ENCODE assay signal across 8 cellular contexts in genomic region chr1:12167493-12168429, GRCh38. TPM values are rescaled to one million over a fixed set of nuclear protein-coding genes. Genes with fewer than 3 reads are reported as not detected.
DNase-seq lines count a peak whose midpoint lies in the region; ATAC-seq and TF ChIP-seq lines count a peak whose summit lies in the region.

No MANE protein-coding gene starts in this region.

- peak overlapping the region; percentile 28; the same call in 1 of the 2 replicates for H3K4me3 ChIP-seq in H7 (ENCODE audit: insufficient read depth, low read depth, low read length)
- peak overlapping the region; percentile 72 for H3K4me3 ChIP-seq in right cardiac atrium (ENCODE audit: low read length)
- H3K4me3 ChIP-seq in suprapubic skin: peak overlapping the region; percentile 65

- H3K36me3 ChIP-seq in H7 (replicated peaks; ENCODE audit: control insufficient read depth, insufficient read depth, low read length): no peaks in the 10 kb centered on the region
- no peaks in the 10 kb centered on the region for H3K36me3 ChIP-seq in suprapubic skin

- no peak for TF ChIP-seq POLR2A in suprapubic skin (IDR thresholded peaks at IDR 0.05)

- 21% methylated on average over 33 of the region's 33 CpGs for WGBS in right cardiac atrium
- 27% methylated on average over 27 of the region's 33 CpGs for WGBS in suprapubic skin

- peaks cover 30% of the 10 kb centered on the region for H3K27me3 ChIP-seq in H7 (ENCODE audit: control insufficient read depth, insufficient read depth, low read length)
- no peaks in the 10 kb centered on the region for H3K27me3 ChIP-seq in right cardiac atrium (ENCODE audit: control insufficient read depth, insufficient read depth)
- peaks cover 7% of the 10 kb centered on the region for H3K27me3 ChIP-seq in suprapubic skin

- no peak for TF ChIP-seq CTCF in suprapubic skin (IDR thresholded peaks at IDR 0.05)

- H3K9me3 Mint-ChIP-seq in activated T-cell treated with anti-CD3 and anti-CD28 coated beads, Interleukin-2, amount 50 U/mL, for 4 hours: peaks cover 5% of the 10 kb centered on the region

- H3K27ac ChIP-seq in right cardiac atrium (ENCODE audit: low read length) (peak overlapping the region; percentile 68), suprapubic skin (peak overlapping the region; percentile 83)

- ATAC-seq in activated T-cell treated with anti-CD3 and anti-CD28 coated beads, Interleukin-2, amount 50 U/mL, for 4 hours: peak; percentile 20
- ATAC-seq in right cardiac atrium (peak; percentile 6 to 10), GM18873 (IDR thresholded peaks at IDR 0.05; ENCODE audit: low FRiP score, unreplicated experiment) (no peak)

- H3K4me1 Mint-ChIP-seq in activated T-cell treated with anti-CD3 and anti-CD28 coated beads, Interleukin-2, amount 50 U/mL, for 4 hours (ENCODE audit: low read depth): peaks cover 64% of the 10 kb centered on the region

- peak; percentile 80 for DNase-seq in CD1c-positive myeloid dendritic cell (ENCODE audit: extremely low spot score)
- DNase-seq in H7: peak; percentile 80
- DNase-seq in activated T-cell treated with anti-CD3 and anti-CD28 coated beads, Interleukin-2, amount 50 U/mL, for 4 hours: no peak
- peak in 1 of 3 donors; percentile 64 for DNase-seq in right cardiac atrium
- DNase-seq in suprapubic skin (ENCODE audit: low spot score in 2 of 2): no peak
- no peak for DNase-seq in NCI-H510A treated with DMSO at 0.1 percent for 48 hours (lab: John Stamatoyannopoulos, UW)
- no peak for DNase-seq in NCI-H526 treated with DMSO at 0.1 percent for 48 hours (lab: John Stamatoyannopoulos, UW)

- intact Hi-C loops in right cardiac atrium (cut with DNase I): no loop called here

- H3K4me1 ChIP-seq in right cardiac atrium (ENCODE audit: control insufficient read depth, insufficient read depth, low read length) (peaks cover 5% of the 10 kb centered on the region), suprapubic skin (peaks cover 34% of the 10 kb centered on the region)

- H3K9me3 ChIP-seq in right cardiac atrium (ENCODE audit: control insufficient read depth, low read length) (no peaks in the 10 kb centered on the region), suprapubic skin (no peaks in the 10 kb centered on the region)

- peaks cover 34% of the 10 kb centered on the region for H3K36me3 Mint-ChIP-seq in activated T-cell treated with anti-CD3 and anti-CD28 coated beads, Interleukin-2, amount 50 U/mL, for 4 hours (ENCODE audit: insufficient read depth)

- no peaks in the 10 kb centered on the region for H3K27me3 Mint-ChIP-seq in activated T-cell treated with anti-CD3 and anti-CD28 coated beads, Interleukin-2, amount 50 U/mL, for 4 hours (ENCODE audit: low read depth)

- peak overlapping the region; percentile 100 for H3K4me3 Mint-ChIP-seq in activated T-cell treated with anti-CD3 and anti-CD28 coated beads, Interleukin-2, amount 50 U/mL, for 4 hours

- no peak for TF ChIP-seq EP300 in suprapubic skin (IDR thresholded peaks at IDR 0.05)

RNA-seq across cellular contexts. Expression of gene TNFRSF1B, which starts 1.0 kb away (rescaled TPM):
- 1.3 and 2.4 TPM in 2 replicates for total RNA-seq in H7 (2014; rRNA removed; shearing (Covaris generic))
- total RNA-seq in activated T-cell treated with anti-CD3 and anti-CD28 coated beads, Interleukin-2, amount 50 U/mL, for 4 hours: 100 to 1,000 TPM; 218 to 255 (median 229) TPM
- 10 to 100 TPM; 17.9 to 25.4 (median 20.8) TPM for total RNA-seq in right cardiac atrium
- 11.6 TPM for polyA plus RNA-seq in right cardiac atrium
- 10 to 100 TPM in 2 of 4 donors, 1 to 10 TPM in 2; 6.3 to 35.2 (median 11.9) TPM for total RNA-seq in suprapubic skin

Comparison
In these comparisons a context has a peak if more than half of its experiments do, and no peak if none do; other contexts are left out.
1. DNase-seq: peak in CD1c-positive myeloid dendritic cell (single experiment) and H7 (single experiment); none in activated T-cell treated with anti-CD3 and anti-CD28 coated beads, Interleukin-2, amount 50 U/mL, for 4 hours (single experiment), suprapubic skin (0 of 2), NCI-H510A treated with DMSO at 0.1 percent for 48 hours (single experiment) and NCI-H526 treated with DMSO at 0.1 percent for 48 hours (single experiment).
2. RNA of gene TNFRSF1B, which starts 1.0 kb away (total RNA-seq): 218 to 255 TPM in activated T-cell treated with anti-CD3 and anti-CD28 coated beads, Interleukin-2, amount 50 U/mL, for 4 hours; 17.9 to 25.4 TPM in right cardiac atrium, 6.3 to 35.2 TPM in suprapubic skin and 1.3 to 2.4 TPM in H7; every median in the first group is over 4 times any median in the second.
3. Peak in every context shown above with its lines, with median percentiles within 50 percentile points of each other: H3K4me3 ChIP-seq.